Comparison of ENCODE assay signal across 13 cellular contexts in the genomic region with DNA sequence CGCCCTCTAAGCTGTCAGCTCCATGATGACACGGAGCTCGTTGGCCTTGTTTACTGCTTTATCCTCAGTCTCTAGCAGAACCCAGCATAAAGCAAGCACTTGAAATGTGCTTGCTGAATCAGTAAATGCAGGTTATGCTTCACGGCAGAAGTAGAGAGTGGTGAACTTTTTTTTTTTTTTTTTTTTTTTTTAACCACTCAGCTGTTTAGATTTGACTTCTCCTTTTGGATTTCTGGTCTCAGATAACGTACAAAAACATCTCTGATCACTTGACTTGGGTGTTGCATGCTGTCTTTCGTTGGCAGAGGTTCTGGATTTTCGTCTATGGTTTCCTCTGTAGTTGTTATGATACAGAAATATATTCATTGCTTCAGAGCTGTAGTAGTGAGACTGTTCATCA.
"Had no signal": no experiment of that assay in that cellular context is flagged by ENCODE, and none has a peak within 500 bp of the region (broad histone marks: within the 10 kb centered on the region; RNA-seq: fewer than 3 reads in every experiment).

No MANE protein-coding gene starts in this region.

- H3K4me3 Mint-ChIP-seq: nephron; T-helper 2 cell treated with Interferon-gamma antibody and Interleukin-4, amounts not matched to agents 5 μg/mL and 100 μg/mL, for 36 hours had no signal

- ATAC-seq: activated CD4-positive, CD25-positive, alpha-beta regulatory T cell treated with anti-CD3 and anti-CD28 coated beads, Interleukin-2, amount 50 U/mL, for 24 hours; foreskin keratinocyte had no signal

- DNase-seq: activated naive CD4-positive, alpha-beta T cell; activated T-cell treated with anti-CD3 and anti-CD28 coated beads for 4 hours; cerebellar nuclear complex; effector memory CD4-positive, alpha-beta T cell; foreskin keratinocyte; kidney glomerular epithelial cell; mesendoderm; stimulated activated CD4-positive, alpha-beta T cell treated with anti-CD3 and anti-CD28 coated beads, Interleukin-12 subunit alpha, Interleukin-12 subunit beta, amount 100 ng/mL, for 4 hours; stimulated activated CD4-positive, alpha-beta T cell treated with anti-CD3 and anti-CD28 coated beads, Interleukin-2, amount 100 ng/mL, for 24 hours; stimulated activated naive CD4-positive, alpha-beta T cell had no signal

- H3K27ac Mint-ChIP-seq: nephron; T-helper 2 cell treated with Interferon-gamma antibody and Interleukin-4, amounts not matched to agents 5 μg/mL and 100 μg/mL, for 36 hours had no signal

- H3K9me3 Mint-ChIP-seq: T-helper 2 cell treated with Interferon-gamma antibody and Interleukin-4, amounts not matched to agents 5 μg/mL and 100 μg/mL, for 36 hours had no signal
